Comparison of ENCODE assay signal across 38 cellular contexts in the genomic region with DNA sequence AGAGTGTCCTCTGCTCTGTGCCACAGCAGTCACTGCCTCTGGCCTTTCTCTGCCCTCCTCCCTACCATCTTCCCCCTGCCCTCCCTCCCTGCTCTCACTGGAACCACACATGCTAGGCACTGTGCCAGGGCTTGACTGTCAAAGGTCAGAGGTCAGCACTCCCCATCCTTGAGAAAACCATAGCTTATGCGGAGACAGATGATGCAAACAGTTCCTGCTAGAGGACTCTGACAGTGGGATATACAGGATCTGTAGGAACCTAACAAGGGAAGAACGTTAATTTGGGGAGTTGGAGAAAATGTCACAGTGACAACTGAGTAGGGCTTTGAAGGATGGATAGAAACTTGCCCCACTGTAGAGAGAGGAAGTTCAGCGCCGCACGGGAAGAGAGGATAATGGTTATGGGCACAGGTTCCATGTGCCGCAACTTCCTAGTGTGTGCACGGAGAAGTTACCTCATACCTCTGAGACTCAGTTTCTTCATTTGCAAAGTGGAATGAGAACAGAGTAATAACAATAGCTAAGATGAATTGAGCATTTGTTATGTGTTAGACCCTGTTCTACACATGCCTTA. TPM values are rescaled to one million over a fixed set of nuclear protein-coding genes. Genes with fewer than 3 reads are reported as not detected.
A peak's percentile ranks its signal among the peaks of the same experiment; 100 is the strongest.
DNase-seq lines count a peak whose midpoint lies in the region; ATAC-seq and TF ChIP-seq lines count a peak whose summit lies in the region.
"Had no signal": no experiment of that assay in that cellular context is flagged by ENCODE, and none has a peak within 500 bp of the region (broad histone marks: within the 10 kb centered on the region; RNA-seq: fewer than 3 reads in every experiment).

No MANE protein-coding gene starts in this region.

- H3K4me3 Mint-ChIP-seq in neural progenitor cell, result no peak overlapping the region
- H3K4me3 Mint-ChIP-seq: activated B cell treated with CpG ODN at 0.5 μM for 24 hours; activated CD4-positive, alpha-beta T cell treated with anti-CD3 and anti-CD28 coated beads, Interleukin-2, amount 10 ng/mL, durations not matched to agents 7 days and 5 days; activated naive CD8-positive, alpha-beta T cell treated with anti-CD3 and anti-CD28 coated beads, Interleukin-2, amount 10 ng/mL, durations not matched to agents 7 days and 5 days; CD8-positive, alpha-beta memory T cell; GM23338 had no signal

- H3K36me3 ChIP-seq in neural progenitor cell (no peaks in the 10 kb centered on the region), psoas muscle (ENCODE audit: insufficient read depth in 1 of 2, low read depth in 1 of 2) (no peaks in the 10 kb centered on the region)
- H3K36me3 ChIP-seq: ascending aorta, BE2C, cardiac muscle cell, heart left ventricle, Peyer's patch, right lobe of liver, SJSA1, tibial nerve had no signal

- H3K27ac Mint-ChIP-seq in neural progenitor cell, result no peak overlapping the region
- H3K27ac Mint-ChIP-seq: activated B cell treated with CpG ODN at 0.5 μM for 24 hours; activated CD4-positive, alpha-beta T cell treated with anti-CD3 and anti-CD28 coated beads, Interleukin-2, amount 10 ng/mL, durations not matched to agents 7 days and 5 days; activated naive CD8-positive, alpha-beta T cell treated with anti-CD3 and anti-CD28 coated beads, Interleukin-2, amount 10 ng/mL, durations not matched to agents 7 days and 5 days; GM23338 had no signal

- H3K27me3 Mint-ChIP-seq in neural progenitor cell (ENCODE audit: insufficient read depth, low read depth), result peaks cover 5% of the 10 kb centered on the region

- H3K27me3 ChIP-seq in neural progenitor cell (no peaks in the 10 kb centered on the region), psoas muscle (ENCODE audit: insufficient read depth in 3 of 3, low read length in 2 of 3) (no peaks in the 10 kb centered on the region)
- H3K27me3 ChIP-seq: ascending aorta, BE2C, cardiac muscle cell, heart left ventricle, Peyer's patch, right lobe of liver, SJSA1, tibial nerve had no signal

- peaks cover 17% of the 10 kb centered on the region for H3K4me1 ChIP-seq in neural progenitor cell
- no peaks in the 10 kb centered on the region for H3K4me1 ChIP-seq in psoas muscle
- H3K4me1 ChIP-seq: ascending aorta, BE2C, heart left ventricle, Peyer's patch, right lobe of liver, SJSA1, tibial nerve had no signal

- intact Hi-C loops in psoas muscle (cut with DNase I), result no loop called here

- no peaks in the 10 kb centered on the region for H3K36me3 Mint-ChIP-seq in neural progenitor cell
- H3K36me3 Mint-ChIP-seq: activated naive CD8-positive, alpha-beta T cell treated with anti-CD3 and anti-CD28 coated beads, Interleukin-2, amount 10 ng/mL, durations not matched to agents 7 days and 5 days had no signal

- in situ Hi-C loops in SK-MEL-5 (cut with HindIII; ENCODE audit: low pct_unique_long_range_greater_than_20kb, low sequenced_read_pairs), result no loop called here

- no peak for ATAC-seq in HG03095 (IDR thresholded peaks at IDR 0.05; ENCODE audit: unreplicated experiment)
- ATAC-seq in psoas muscle, result no peak
- no peak for ATAC-seq in HG03571 (IDR thresholded peaks at IDR 0.05; ENCODE audit: unreplicated experiment)
- ATAC-seq: GM12878, GM23338, heart left ventricle, left ventricle myocardium superior, right lobe of liver had no signal

- no peak overlapping the region for H3K4me2 ChIP-seq in neural progenitor cell
- H3K4me2 ChIP-seq: GM23338 had no signal

- H3K79me2 ChIP-seq in neural progenitor cell (ENCODE audit: low read depth), result no peaks in the 10 kb centered on the region

- no peak overlapping the region for H2AFZ ChIP-seq in neural progenitor cell (replicated peaks)
- H2AFZ ChIP-seq: GM23338 had no signal

- peaks cover 22% of the 10 kb centered on the region for H3K4me1 Mint-ChIP-seq in neural progenitor cell
- H3K4me1 Mint-ChIP-seq: activated B cell treated with CpG ODN at 0.5 μM for 24 hours; activated CD4-positive, alpha-beta T cell treated with anti-CD3 and anti-CD28 coated beads, Interleukin-2, amount 10 ng/mL, durations not matched to agents 7 days and 5 days; activated naive CD8-positive, alpha-beta T cell treated with anti-CD3 and anti-CD28 coated beads, Interleukin-2, amount 10 ng/mL, durations not matched to agents 7 days and 5 days; CD8-positive, alpha-beta memory T cell had no signal

- DNase-seq in EL, result peak; percentile 25
- peak; percentile 49 for DNase-seq in LHCN-M2 (ENCODE audit: low read depth)
- peak; percentile 8 for DNase-seq in SK-MEL-5 (ENCODE audit: low read depth, low spot score)
- DNase-seq in fibroblast of villous mesenchyme (ENCODE audit: low read depth), result peak; percentile 31
- no peak for DNase-seq in neural progenitor cell (ENCODE audit: low spot score)
- no peak for DNase-seq in psoas muscle
- DNase-seq: ACHN; activated B cell treated with CpG ODN at 0.5 μM for 24 hours; activated CD4-positive, alpha-beta T cell treated with anti-CD3 and anti-CD28 coated beads, Interleukin-2, amount 10 ng/mL, durations not matched to agents 7 days and 5 days; activated gamma-delta T cell; activated naive CD8-positive, alpha-beta T cell treated with anti-CD3 and anti-CD28 coated beads, Interleukin-2, amount 10 ng/mL, durations not matched to agents 7 days and 5 days; activated T-cell treated with anti-CD3 and anti-CD28 coated beads, Interleukin-2, amount 50 U/mL, for 1 hour; BE2C; CD8-positive, alpha-beta memory T cell; effector memory CD4-positive, alpha-beta T cell; heart left ventricle; IMR-90; left ventricle myocardium superior; NCI-H1417; NCI-H2029; NCI-H524; NK-92 treated with Interleukin-12 subunit alpha and Interleukin-12 subunit beta, amount 100 ng/mL, for 24 hours; Peyer's patch; posterior cingulate gyrus; right lobe of liver; stimulated activated CD4-positive, alpha-beta T cell treated with anti-CD3 and anti-CD28 coated beads, Interleukin-12 subunit alpha, Interleukin-12 subunit beta, amount 100 ng/mL, for 4 hours; stimulated activated CD4-positive, alpha-beta T cell treated with anti-CD3 and anti-CD28 coated beads, Interleukin-2, amount 100 ng/mL, for 48 hours; T-helper 1 cell had no signal

- no peak overlapping the region for H3K4me3 ChIP-seq in fibroblast of villous mesenchyme (ENCODE audit: low read depth, low read length)
- H3K4me3 ChIP-seq in neural progenitor cell, result no peak overlapping the region
- H3K4me3 ChIP-seq in psoas muscle, result no peak overlapping the region
- H3K4me3 ChIP-seq: ascending aorta, cardiac muscle cell, coronary artery, GM12878, GM23338, heart left ventricle, Peyer's patch, right lobe of liver, SJSA1, tibial nerve had no signal

- 84 to 88% (median 87%) methylated on average over 7 of the region's 7 CpGs for WGBS in psoas muscle, 3 donors

- TF ChIP-seq CTCF in fibroblast of villous mesenchyme (IDR thresholded peaks at IDR 0.05; ENCODE audit: insufficient read depth, low read depth, low read length), result no peak
- no peak for TF ChIP-seq CTCF in neural progenitor cell (IDR thresholded peaks at IDR 0.05)
- no peak for TF ChIP-seq CTCF in psoas muscle (IDR thresholded peaks at IDR 0.05)

- H3K27ac ChIP-seq in neural progenitor cell (no peak overlapping the region), psoas muscle (no peak overlapping the region)
- H3K27ac ChIP-seq: ascending aorta, cardiac muscle cell, coronary artery, epithelial cell of prostate, heart left ventricle, Peyer's patch, right lobe of liver, SJSA1, tibial nerve had no signal

- no peaks in the 10 kb centered on the region for H3K9me3 ChIP-seq in neural progenitor cell (ENCODE audit: low read depth)
- no peaks in the 10 kb centered on the region for H3K9me3 ChIP-seq in psoas muscle
- H3K9me3 ChIP-seq: ascending aorta, BE2C, Peyer's patch, right lobe of liver, SJSA1 had no signal

- H3K9ac ChIP-seq in neural progenitor cell, result no peak overlapping the region

- peaks cover 9% of the 10 kb centered on the region for H3F3A ChIP-seq in neural progenitor cell (ENCODE audit: low read depth)

- H4K20me1 ChIP-seq in neural progenitor cell (ENCODE audit: low read depth), result no peaks in the 10 kb centered on the region

- H3K9me3 Mint-ChIP-seq in neural progenitor cell, result no peaks in the 10 kb centered on the region
- H3K9me3 Mint-ChIP-seq: activated B cell treated with CpG ODN at 0.5 μM for 24 hours; activated CD4-positive, alpha-beta T cell treated with anti-CD3 and anti-CD28 coated beads, Interleukin-2, amount 10 ng/mL, durations not matched to agents 7 days and 5 days; GM23338 had no signal

RNA-seq across cellular contexts. Expression of gene XYLB, which starts 29.3 kb away (rescaled TPM):
- 2.2 and 3.0 TPM in 2 replicates for total RNA-seq in LHCN-M2 (2014; rRNA removed)
- polyA plus RNA-seq in LHCN-M2 (2012), result 2.8 TPM
- 14.0 and 18.1 TPM in 2 replicates for total RNA-seq in SK-MEL-5 (2014; rRNA removed; shearing (Covaris generic))
- 16.3 and 22.0 TPM in 2 replicates for polyA plus RNA-seq in SK-MEL-5 (2015; cell fraction: cytosol; rRNA removed)
- polyA plus RNA-seq in SK-MEL-5 (2015; cell fraction: nucleus; rRNA removed), result 34.1 and 39.2 TPM in 2 replicates
- total RNA-seq in fibroblast of villous mesenchyme, result 4.3 and 4.8 TPM in 2 replicates
- total RNA-seq in neural progenitor cell (ENCODE audit: low replicate concordance), result 2.1 and 6.9 TPM in 2 replicates
- total RNA-seq in psoas muscle, result 1 to 10 TPM in 3 of 4 donors, under 1 TPM in 1; 0.78 to 1.3 (median 1.3) TPM
- under 1 TPM; 0.11 to 0.42 (median 0.34) TPM for polyA plus RNA-seq in psoas muscle

RNA-seq across cellular contexts. Expression of gene SLC22A14, which starts 35.2 kb away (rescaled TPM):
- not detected in 2 replicates for total RNA-seq in LHCN-M2 (2014; rRNA removed)
- polyA plus RNA-seq in LHCN-M2 (2012), result 0.15 TPM
- total RNA-seq in SK-MEL-5 (2014; rRNA removed; shearing (Covaris generic)), result not detected in 2 replicates
- polyA plus RNA-seq in SK-MEL-5 (2015; cell fraction: cytosol; rRNA removed), result not detected in 2 replicates
- polyA plus RNA-seq in SK-MEL-5 (2015; cell fraction: nucleus; rRNA removed), result not detected in 2 replicates
- total RNA-seq in fibroblast of villous mesenchyme, result 0.32 and 0.86 TPM in 2 replicates
- total RNA-seq in neural progenitor cell (ENCODE audit: low replicate concordance), result not detected in 2 replicates
- total RNA-seq in psoas muscle, result under 1 TPM; 0.08 to 0.64 (median 0.23) TPM
- polyA plus RNA-seq in psoas muscle, result under 1 TPM; 0.18 to 0.31 (median 0.26) TPM
- total RNA-seq: activated CD4-positive, alpha-beta T cell treated with anti-CD3 and anti-CD28 coated beads, Interleukin-2, amount 10 ng/mL, durations not matched to agents 7 days and 5 days; ascending aorta; CD8-positive, alpha-beta memory T cell; GM12878; GM23338; left ventricle myocardium superior; SJSA1 had no signal
- polyA plus RNA-seq: CD8-positive, alpha-beta memory T cell; GM12878; GM23338 had no signal

RNA-seq across cellular contexts. Expression of gene SLC22A13, which starts 51.7 kb away (rescaled TPM):
- total RNA-seq in LHCN-M2 (2014; rRNA removed), result 0.29 and 1.2 TPM in 2 replicates
- polyA plus RNA-seq in LHCN-M2 (2012), result 0.07 TPM
- 0.34 TPM in 1 of 2 replicates, not detected in the other for total RNA-seq in SK-MEL-5 (2014; rRNA removed; shearing (Covaris generic))
- polyA plus RNA-seq in SK-MEL-5 (2015; cell fraction: cytosol; rRNA removed), result not detected in 2 replicates
- polyA plus RNA-seq in SK-MEL-5 (2015; cell fraction: nucleus; rRNA removed), result 0.25 and 0.26 TPM in 2 replicates
- 0.32 and 0.43 TPM in 2 replicates for total RNA-seq in fibroblast of villous mesenchyme
- total RNA-seq in neural progenitor cell (ENCODE audit: low replicate concordance), result 0.21 TPM in 1 of 2 replicates, not detected in the other
- under 1 TPM; 0.20 to 0.64 (median 0.45) TPM for total RNA-seq in psoas muscle
- polyA plus RNA-seq in psoas muscle, result under 1 TPM; 0.11 to 0.29 (median 0.12) TPM
- total RNA-seq: ascending aorta, left ventricle myocardium superior, SJSA1 had no signal

Comparison
In these comparisons a context has a peak if more than half of its experiments do, and no peak if none do; other contexts are left out.
1. DNase-seq: peak in EL (single experiment), LHCN-M2 (single experiment), SK-MEL-5 (single experiment) and fibroblast of villous mesenchyme (single experiment); none in neural progenitor cell (single experiment) and psoas muscle (0 of 2).